17 cellular contexts compared by ENCODE assay signal in genomic region chr15:41487802-41488201, GRCh38. TPM values are rescaled to one million over a fixed set of nuclear protein-coding genes. Genes with fewer than 3 reads are reported as not detected.
A peak's percentile ranks its signal among the peaks of the same experiment; 100 is the strongest.
DNase-seq lines count a peak whose midpoint lies in the region; ATAC-seq, FAIRE-seq and TF ChIP-seq lines count a peak whose summit lies in the region.
"Had no signal": no experiment of that assay in that cellular context is flagged by ENCODE, and none has a peak within 500 bp of the region (broad histone marks: within the 10 kb centered on the region; RNA-seq: fewer than 3 reads in every experiment).

No MANE protein-coding gene starts in this region.

- H3K9me3 Mint-ChIP-seq in activated T-helper 2 cell treated with anti-CD3 and anti-CD28 coated beads, Interferon-gamma antibody, Interleukin-2, Interleukin-4, amounts not matched to agents 10 μg/mL and 5 μg/mL and 100 μg/mL, durations not matched to agents 14 hours and 24 hours and 36 hours = peaks cover 4% of the 10 kb centered on the region
- no peaks in the 10 kb centered on the region for H3K9me3 Mint-ChIP-seq in CD8-positive, alpha-beta memory T cell

- H3K4me1 Mint-ChIP-seq in activated T-helper 2 cell treated with anti-CD3 and anti-CD28 coated beads, Interferon-gamma antibody, Interleukin-2, Interleukin-4, amounts not matched to agents 10 μg/mL and 5 μg/mL and 100 μg/mL, durations not matched to agents 14 hours and 24 hours and 36 hours (ENCODE audit: low read depth) = peaks cover 49% of the 10 kb centered on the region
- peaks cover 30 to 40% (median 38%) of the 10 kb centered on the region in 3 donors for H3K4me1 Mint-ChIP-seq in CD8-positive, alpha-beta memory T cell

- CTCF ChIA-PET in CD8-positive, alpha-beta memory T cell (lab: Charles Lee) = no interaction called here

- TF ChIP-seq POLR2A in prostate gland (IDR thresholded peaks at IDR 0.05) = no peak

- no peaks in the 10 kb centered on the region for H3K27me3 Mint-ChIP-seq in activated T-helper 2 cell treated with anti-CD3 and anti-CD28 coated beads, Interferon-gamma antibody, Interleukin-2, Interleukin-4, amounts not matched to agents 10 μg/mL and 5 μg/mL and 100 μg/mL, durations not matched to agents 14 hours and 24 hours and 36 hours (ENCODE audit: low read depth)
- H3K27me3 Mint-ChIP-seq in CD8-positive, alpha-beta memory T cell = peaks cover 16 to 21% of the 10 kb centered on the region in 2 donors

- 89% methylated on average over 2 of the region's 2 CpGs for WGBS in prostate gland

- H3K9me3 ChIP-seq in prostate gland = no peaks in the 10 kb centered on the region
- no peaks in the 10 kb centered on the region for H3K9me3 ChIP-seq in CD8-positive, alpha-beta memory T cell (ENCODE audit: low read length)
- H3K9me3 ChIP-seq: colonic mucosa, esophagus squamous epithelium, tibial artery had no signal

- H3K4me3 ChIP-seq in prostate gland = no peak overlapping the region
- H3K4me3 ChIP-seq in CD8-positive, alpha-beta memory T cell (ENCODE audit: low read length) = no peak overlapping the region
- H3K4me3 ChIP-seq: colonic mucosa, esophagus squamous epithelium, skin epidermis, tibial artery had no signal

- H3K36me3 ChIP-seq in prostate gland = no peaks in the 10 kb centered on the region
- H3K36me3 ChIP-seq in CD8-positive, alpha-beta memory T cell (ENCODE audit: insufficient read depth, low read length) = no peaks in the 10 kb centered on the region
- H3K36me3 ChIP-seq: colonic mucosa had no signal

- intact Hi-C loops in activated T-helper 2 cell treated with anti-CD3 and anti-CD28 coated beads, Interferon-gamma antibody, Interleukin-2, Interleukin-4, amounts not matched to agents 10 μg/mL and 5 μg/mL and 100 μg/mL, durations not matched to agents 14 hours and 24 hours and 36 hours (cut with micrococcal nuclease) = no loop called here
- intact Hi-C loops in prostate gland (cut with DNase I) = no loop called here

- peak; percentile 35 to 38 for DNase-seq in stimulated activated CD4-positive, alpha-beta T cell treated with anti-CD3 and anti-CD28 coated beads, Interleukin-2, amount 100 ng/mL, for 24 hours
- no peak for DNase-seq in stimulated activated CD4-positive, alpha-beta T cell treated with anti-CD3 and anti-CD28 coated beads, Interleukin-4, amount 100 ng/mL, for 1 hour
- DNase-seq in activated T-helper 2 cell treated with anti-CD3 and anti-CD28 coated beads, Interferon-gamma antibody, Interleukin-2, Interleukin-4, amounts not matched to agents 10 μg/mL and 5 μg/mL and 100 μg/mL, durations not matched to agents 14 hours and 24 hours and 36 hours (ENCODE audit: low spot score) = no peak
- DNase-seq in kidney tubule cell (ENCODE audit: low spot score) (peak; percentile 45), urothelium cell line (ENCODE audit: low spot score) (no peak), prostate gland (ENCODE audit: low spot score) (no peak)
- DNase-seq in CD8-positive, alpha-beta memory T cell = no peak
- DNase-seq: anterior cingulate cortex, colonic mucosa, esophagus squamous epithelium, GOT3, hypothalamus, Karpas-422, OCI-M1, tibial artery had no signal

- H3K27ac ChIP-seq in prostate gland = no peak overlapping the region
- no peak overlapping the region for H3K27ac ChIP-seq in CD8-positive, alpha-beta memory T cell (ENCODE audit: low read depth, low read length)
- H3K27ac ChIP-seq: colonic mucosa, esophagus squamous epithelium, skin epidermis, tibial artery had no signal

- no peak for ATAC-seq in GM21619 (IDR thresholded peaks at IDR 0.05; ENCODE audit: unreplicated experiment)

- peaks cover 12% of the 10 kb centered on the region for H3K36me3 Mint-ChIP-seq in activated T-helper 2 cell treated with anti-CD3 and anti-CD28 coated beads, Interferon-gamma antibody, Interleukin-2, Interleukin-4, amounts not matched to agents 10 μg/mL and 5 μg/mL and 100 μg/mL, durations not matched to agents 14 hours and 24 hours and 36 hours (ENCODE audit: low read depth)
- no peaks in the 10 kb centered on the region for H3K36me3 Mint-ChIP-seq in CD8-positive, alpha-beta memory T cell

- no peaks in the 10 kb centered on the region for H3K27me3 ChIP-seq in prostate gland (replicated peaks; ENCODE audit: insufficient read depth)
- no peaks in the 10 kb centered on the region for H3K27me3 ChIP-seq in CD8-positive, alpha-beta memory T cell (ENCODE audit: insufficient read depth, low read length, poor library complexity, severe bottlenecking)
- H3K27me3 ChIP-seq: colonic mucosa had no signal

- POLR2A ChIA-PET in CD8-positive, alpha-beta memory T cell (lab: Charles Lee) = no interaction called here

- H3K4me3 Mint-ChIP-seq in activated T-helper 2 cell treated with anti-CD3 and anti-CD28 coated beads, Interferon-gamma antibody, Interleukin-2, Interleukin-4, amounts not matched to agents 10 μg/mL and 5 μg/mL and 100 μg/mL, durations not matched to agents 14 hours and 24 hours and 36 hours (ENCODE audit: low read depth) = no peak overlapping the region
- peak overlapping the region in 1 of 7 donors; percentile 26 for H3K4me3 Mint-ChIP-seq in CD8-positive, alpha-beta memory T cell

- H3K4me1 ChIP-seq in prostate gland (replicated peaks) = peaks cover under 1% of the 10 kb centered on the region
- peaks cover 17% of the 10 kb centered on the region for H3K4me1 ChIP-seq in CD8-positive, alpha-beta memory T cell (ENCODE audit: insufficient read depth, low read length)

- H3K27ac Mint-ChIP-seq in activated T-helper 2 cell treated with anti-CD3 and anti-CD28 coated beads, Interferon-gamma antibody, Interleukin-2, Interleukin-4, amounts not matched to agents 10 μg/mL and 5 μg/mL and 100 μg/mL, durations not matched to agents 14 hours and 24 hours and 36 hours = peak overlapping the region; percentile 55
- H3K27ac Mint-ChIP-seq in CD8-positive, alpha-beta memory T cell = peak overlapping the region in 3 of 8 donors; percentile 9 to 89 (median 81)

- peak; percentile 95 for FAIRE-seq in urothelium cell line (lab: Jason Lieb, UNC)

- TF ChIP-seq CTCF in prostate gland (IDR thresholded peaks at IDR 0.05) = no peak

RNA-seq across cellular contexts. Expression of gene ITPKA, which starts 5.9 kb away (rescaled TPM):
- 4.7 and 5.7 TPM in 2 replicates for total RNA-seq in activated T-helper 2 cell treated with anti-CD3 and anti-CD28 coated beads, Interferon-gamma antibody, Interleukin-2, Interleukin-4, amounts not matched to agents 10 μg/mL and 5 μg/mL and 100 μg/mL, durations not matched to agents 14 hours and 24 hours and 36 hours
- 10 to 100 TPM in 1 of 2 donors, under 1 TPM in 1; 0.23 to 14.2 TPM for total RNA-seq in prostate gland
- under 1 TPM; 0.44 to 0.53 TPM for total RNA-seq in CD8-positive, alpha-beta memory T cell
- polyA plus RNA-seq in CD8-positive, alpha-beta memory T cell = not detected

RNA-seq across cellular contexts. Expression of gene LTK, which starts 25.8 kb away (rescaled TPM):
- total RNA-seq in activated T-helper 2 cell treated with anti-CD3 and anti-CD28 coated beads, Interferon-gamma antibody, Interleukin-2, Interleukin-4, amounts not matched to agents 10 μg/mL and 5 μg/mL and 100 μg/mL, durations not matched to agents 14 hours and 24 hours and 36 hours = 0.18 and 0.25 TPM in 2 replicates
- total RNA-seq in prostate gland = 1 to 10 TPM in 1 of 2 donors, not detected in 1; 1.5 TPM
- total RNA-seq in CD8-positive, alpha-beta memory T cell = under 1 TPM; 0.27 to 0.31 TPM
- 7.3 TPM for polyA plus RNA-seq in CD8-positive, alpha-beta memory T cell

RNA-seq across cellular contexts. Expression of gene RPAP1, which starts 56.3 kb away (rescaled TPM):
- total RNA-seq in activated T-helper 2 cell treated with anti-CD3 and anti-CD28 coated beads, Interferon-gamma antibody, Interleukin-2, Interleukin-4, amounts not matched to agents 10 μg/mL and 5 μg/mL and 100 μg/mL, durations not matched to agents 14 hours and 24 hours and 36 hours = 60.1 and 66.6 TPM in 2 replicates
- total RNA-seq in prostate gland = 10 to 100 TPM; 17.0 to 47.3 TPM
- total RNA-seq in CD8-positive, alpha-beta memory T cell = 10 to 100 TPM; 64.6 to 69.3 TPM
- 20.7 TPM for polyA plus RNA-seq in CD8-positive, alpha-beta memory T cell

Comparison
In these comparisons a context has a peak if more than half of its experiments do, and no peak if none do; other contexts are left out.
1. DNase-seq: peak in stimulated activated CD4-positive, alpha-beta T cell treated with anti-CD3 and anti-CD28 coated beads, Interleukin-2, amount 100 ng/mL, for 24 hours (2 of 2) and kidney tubule cell (single experiment); none in stimulated activated CD4-positive, alpha-beta T cell treated with anti-CD3 and anti-CD28 coated beads, Interleukin-4, amount 100 ng/mL, for 1 hour (single experiment), activated T-helper 2 cell treated with anti-CD3 and anti-CD28 coated beads, Interferon-gamma antibody, Interleukin-2, Interleukin-4, amounts not matched to agents 10 μg/mL and 5 μg/mL and 100 μg/mL, durations not matched to agents 14 hours and 24 hours and 36 hours (single experiment), urothelium cell line (single experiment), prostate gland (single experiment) and CD8-positive, alpha-beta memory T cell (0 of 5).